ENCODE assay signal across 17 cellular contexts in the genomic region with DNA sequence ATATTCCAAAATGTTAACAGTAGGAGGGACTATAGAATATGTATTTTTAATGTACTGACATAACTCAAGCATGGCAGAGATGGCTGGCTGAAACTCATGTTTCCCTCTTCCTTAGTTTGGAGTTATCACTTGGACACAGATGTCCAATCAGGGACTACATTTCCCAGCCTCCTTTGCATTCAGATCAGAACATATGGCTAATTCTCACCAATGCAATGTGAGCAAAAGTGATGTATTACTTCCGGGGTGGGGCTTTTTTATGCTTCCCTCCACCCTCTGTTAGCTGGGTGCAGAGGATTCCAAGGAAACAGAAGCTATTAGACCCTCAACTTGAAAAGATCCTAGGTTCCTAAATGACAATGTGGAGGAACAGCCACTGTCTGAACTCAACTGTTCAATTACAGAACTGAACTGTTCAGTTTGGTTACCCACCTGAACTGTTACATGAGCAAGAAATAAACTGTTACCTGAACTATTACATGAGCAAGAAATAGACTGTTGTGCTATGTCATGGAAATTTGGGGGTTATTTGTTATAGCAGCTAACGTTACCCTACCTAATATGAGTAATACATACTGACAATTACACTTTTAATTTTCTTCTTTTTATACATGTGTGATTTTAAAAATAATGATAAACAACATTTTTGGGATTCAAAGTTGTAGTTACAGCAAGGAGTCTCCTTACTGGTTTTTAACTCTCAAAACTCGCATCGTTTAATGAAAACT. TPM values are rescaled to one million over a fixed set of nuclear protein-coding genes. Genes with fewer than 3 reads are reported as not detected.
DNase-seq lines count a peak whose midpoint lies in the region; ATAC-seq and TF ChIP-seq lines count a peak whose summit lies in the region.
"Had no signal": no experiment of that assay in that cellular context is flagged by ENCODE, and none has a peak within 500 bp of the region (broad histone marks: within the 10 kb centered on the region; RNA-seq: fewer than 3 reads in every experiment).

No MANE protein-coding gene starts in this region.

- H3K4me1 Mint-ChIP-seq in glutamatergic neuron (ENCODE audit: low read depth, unreplicated experiment), result peaks cover 2% of the 10 kb centered on the region
- H3K4me1 Mint-ChIP-seq: activated naive CD4-positive, alpha-beta T cell treated with anti-CD3 and anti-CD28 coated beads, Interleukin-2, amount 10 ng/mL, durations not matched to agents 7 days and 5 days had no signal

- H3K27me3 Mint-ChIP-seq in glutamatergic neuron (ENCODE audit: unreplicated experiment), result no peaks in the 10 kb centered on the region

- no peak overlapping the region for H3K27ac Mint-ChIP-seq in glutamatergic neuron (ENCODE audit: unreplicated experiment)
- H3K27ac Mint-ChIP-seq: activated naive CD4-positive, alpha-beta T cell treated with anti-CD3 and anti-CD28 coated beads, Interleukin-2, amount 10 ng/mL, durations not matched to agents 7 days and 5 days; T-helper 1 cell treated with Interleukin-12 subunit alpha and Interleukin-12 subunit beta and Interleukin-4 antibody, amounts not matched to agents 30 μg/mL and 1 μg/mL, for 36 hours had no signal

- no peaks in the 10 kb centered on the region for H3K36me3 Mint-ChIP-seq in glutamatergic neuron (ENCODE audit: unreplicated experiment)
- H3K36me3 Mint-ChIP-seq: activated naive CD4-positive, alpha-beta T cell treated with anti-CD3 and anti-CD28 coated beads, Interleukin-2, amount 10 ng/mL, durations not matched to agents 7 days and 5 days had no signal

- no peak for TF ChIP-seq EP300 in gastroesophageal sphincter (IDR thresholded peaks at IDR 0.05)

- no peak for ATAC-seq in gastroesophageal sphincter
- ATAC-seq: left lobe of liver, pancreas had no signal

- H3K27me3 ChIP-seq in gastroesophageal sphincter, result no peaks in the 10 kb centered on the region
- H3K27me3 ChIP-seq: pancreas, Peyer's patch, tibial artery had no signal

- no peak for TF ChIP-seq POLR2A in NB4 (IDR thresholded peaks at IDR 0.05; ENCODE audit: extremely low read depth, insufficient read length)
- no peak for TF ChIP-seq POLR2A in gastroesophageal sphincter (IDR thresholded peaks at IDR 0.05)

- WGBS in gastroesophageal sphincter (ENCODE audit: low coverage in 1 of 2), 2 donors, result 89 to 100% methylated on average over 3 to 4 of the region's 4 CpGs

- H3K36me3 ChIP-seq in gastroesophageal sphincter, result no peaks in the 10 kb centered on the region
- H3K36me3 ChIP-seq: pancreas, Peyer's patch, tibial artery had no signal

- no peak for TF ChIP-seq CTCF in NB4 (IDR thresholded peaks at IDR 0.05; ENCODE audit: low read depth, low read length)
- TF ChIP-seq CTCF in gastroesophageal sphincter (IDR thresholded peaks at IDR 0.05), result no peak
- no peak for TF ChIP-seq CTCF in glutamatergic neuron (IDR thresholded peaks at IDR 0.05; ENCODE audit: partially characterized antibody, unreplicated experiment)

- DNase-seq in HCEC 1CT, result peak; percentile 10
- DNase-seq in NB4 (ENCODE audit: low read depth), result peak; percentile 13
- peak; percentile 7 for DNase-seq in SW480 (ENCODE audit: low spot score)
- DNase-seq in inferior parietal cortex (ENCODE audit: extremely low spot score), result peak; percentile 25
- no peak for DNase-seq in activated CD4-positive, CD25-positive, alpha-beta regulatory T cell (lab: John Stamatoyannopoulos, UW)
- no peak for DNase-seq in glutamatergic neuron
- DNase-seq: activated CD4-positive, alpha-beta T cell treated with anti-CD3 and anti-CD28 coated beads for 4 hours; activated naive CD4-positive, alpha-beta T cell treated with anti-CD3 and anti-CD28 coated beads, Interleukin-2, amount 10 ng/mL, durations not matched to agents 7 days and 5 days; hippocampal formation; NCI-H1436 treated with DMSO at 0.1 percent for 48 hours; NCI-H510A; pancreas; Peyer's patch; tibial artery had no signal

- no peaks in the 10 kb centered on the region for H3K4me1 ChIP-seq in gastroesophageal sphincter
- H3K4me1 ChIP-seq: pancreas, Peyer's patch, tibial artery had no signal

- no peak overlapping the region for H3K4me3 Mint-ChIP-seq in glutamatergic neuron (ENCODE audit: unreplicated experiment)
- H3K4me3 Mint-ChIP-seq: activated naive CD4-positive, alpha-beta T cell treated with anti-CD3 and anti-CD28 coated beads, Interleukin-2, amount 10 ng/mL, durations not matched to agents 7 days and 5 days; T-helper 1 cell treated with Interleukin-12 subunit alpha and Interleukin-12 subunit beta and Interleukin-4 antibody, amounts not matched to agents 30 μg/mL and 1 μg/mL, for 36 hours had no signal

- H3K4me3 ChIP-seq in NB4 (ENCODE audit: low read depth, low read length) (no peak overlapping the region), gastroesophageal sphincter (no peak overlapping the region)
- H3K4me3 ChIP-seq: pancreas, Peyer's patch, tibial artery had no signal

- H3K27ac ChIP-seq in gastroesophageal sphincter, result no peak overlapping the region
- H3K27ac ChIP-seq: pancreas, Peyer's patch, tibial artery had no signal

- peaks cover 1% of the 10 kb centered on the region for H3K9me3 Mint-ChIP-seq in glutamatergic neuron (ENCODE audit: unreplicated experiment)
- H3K9me3 Mint-ChIP-seq: activated naive CD4-positive, alpha-beta T cell treated with anti-CD3 and anti-CD28 coated beads, Interleukin-2, amount 10 ng/mL, durations not matched to agents 7 days and 5 days had no signal

- H3K9me3 ChIP-seq in gastroesophageal sphincter, result no peaks in the 10 kb centered on the region
- H3K9me3 ChIP-seq: pancreas, Peyer's patch, tibial artery had no signal

RNA-seq across cellular contexts. Expression of gene ERVMER34-1, which starts 29.6 kb away (rescaled TPM):
- under 1 TPM; 0.08 to 0.93 (median 0.49) TPM for total RNA-seq in gastroesophageal sphincter
- not detected for total RNA-seq in glutamatergic neuron (ENCODE audit: unreplicated experiment)
- total RNA-seq: left lobe of liver had no signal

Comparison
In these comparisons a context has a peak if more than half of its experiments do, and no peak if none do; other contexts are left out.
1. DNase-seq: peak in HCEC 1CT (single experiment), NB4 (single experiment), SW480 (single experiment) and inferior parietal cortex (single experiment); none in activated CD4-positive, CD25-positive, alpha-beta regulatory T cell (0 of 4) and glutamatergic neuron (single experiment).